Comparison of ENCODE assay signal across 17 cellular contexts in the genomic region with DNA sequence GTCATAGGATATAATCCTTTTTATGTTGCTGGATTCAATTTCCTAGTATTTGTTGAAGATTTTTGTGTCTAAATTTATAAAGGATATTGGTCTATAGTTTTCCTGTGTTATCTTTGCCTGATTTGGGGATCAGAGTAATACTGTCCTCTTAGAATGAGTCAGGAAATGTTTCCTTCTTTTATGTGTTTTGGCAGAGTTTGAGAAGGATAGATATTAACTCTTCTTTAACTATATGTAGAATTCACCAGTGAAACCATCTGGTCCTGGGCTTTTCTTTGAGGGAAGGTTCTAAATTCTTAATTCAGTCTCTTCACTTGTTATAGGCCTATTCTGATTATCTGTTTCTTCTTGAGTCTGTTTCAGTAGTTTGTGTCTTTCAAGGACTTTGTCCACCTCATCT.
DNase-seq lines count a peak whose midpoint lies in the region; ATAC-seq and TF ChIP-seq lines count a peak whose summit lies in the region.
"Had no signal": no experiment of that assay in that cellular context is flagged by ENCODE, and none has a peak within 500 bp of the region (broad histone marks: within the 10 kb centered on the region; RNA-seq: fewer than 3 reads in every experiment).

No MANE protein-coding gene starts in this region.

- DNase-seq in SK-N-SH (no peak), PC-3 (no peak), osteoblast (ENCODE audit: insufficient read length, low spot score, missing footprints) (peak; percentile 10), NCI-H2227 treated with DMSO at 0.1 percent for 48 hours (lab: John Stamatoyannopoulos, UW) (no peak), SIG-M5 treated with dmso at 0.1 percent for 504 hours (lab: John Stamatoyannopoulos, UW; ENCODE audit: unreplicated experiment) (no peak)
- DNase-seq: BE2C; CD4-positive, alpha-beta T cell; CD8-positive, alpha-beta memory T cell; DMS 273 treated with DMSO at 0.1 percent for 48 hours; DMS79; GF-D8; GOT3 had no signal

- no peaks in the 10 kb centered on the region for H3K79me2 ChIP-seq in SK-N-SH (ENCODE audit: insufficient read depth)
- no peaks in the 10 kb centered on the region for H3K79me2 ChIP-seq in PC-3 (ENCODE audit: low read length)
- H3K79me2 ChIP-seq in osteoblast (ENCODE audit: insufficient read depth, low read length): no peaks in the 10 kb centered on the region

- peak overlapping the region; percentile 3; the same call in 1 of the 2 replicates for H2AFZ ChIP-seq in SK-N-SH (ENCODE audit: low read depth)
- H2AFZ ChIP-seq in PC-3 (ENCODE audit: low read length): no peak overlapping the region
- H2AFZ ChIP-seq in osteoblast (ENCODE audit: low read length): no peak overlapping the region

- peaks cover 0 to 6% of the 10 kb centered on the region in 2 experiments; a peak in 2 of 4 replicates for H3K4me1 ChIP-seq in SK-N-SH (ENCODE audit: control insufficient read depth in 1 of 2, insufficient read depth in 2 of 2, low read depth in 1 of 2, low read length in 1 of 2)
- no peaks in the 10 kb centered on the region for H3K4me1 ChIP-seq in PC-3 (ENCODE audit: insufficient read depth, low read length)
- peaks cover 7% of the 10 kb centered on the region for H3K4me1 ChIP-seq in osteoblast (ENCODE audit: insufficient read depth, low read length)
- H3K4me1 ChIP-seq: BE2C; BLaER1 treated with 17β-estradiol and CSF1 and Interleukin-3, amounts not matched to agents 10 nM and 100 nM had no signal

- intact Hi-C loops in PC-3 (cut with micrococcal nuclease): no loop called here

- H3K27me3 ChIP-seq in SK-N-SH (ENCODE audit: insufficient read depth): no peaks in the 10 kb centered on the region
- no peaks in the 10 kb centered on the region for H3K27me3 ChIP-seq in PC-3 (ENCODE audit: low read length)
- no peaks in the 10 kb centered on the region for H3K27me3 ChIP-seq in osteoblast (ENCODE audit: insufficient read depth, low read length)
- H3K27me3 ChIP-seq: BE2C; BLaER1 treated with 17β-estradiol and CSF1 and Interleukin-3, amounts not matched to agents 10 nM and 100 nM had no signal

- peaks cover 5% of the 10 kb centered on the region; the same call in 1 of the 2 replicates for H3K9me3 ChIP-seq in SK-N-SH
- H3K9me3 ChIP-seq in PC-3 (ENCODE audit: low read length): no peaks in the 10 kb centered on the region
- no peaks in the 10 kb centered on the region for H3K9me3 ChIP-seq in osteoblast (ENCODE audit: low read depth, low read length)
- H3K9me3 ChIP-seq: BE2C, HAP-1 had no signal

- no peak for TF ChIP-seq EP300 in SK-N-SH (IDR thresholded peaks at IDR 0.05; ENCODE audit: borderline replicate concordance in 1 of 2, low read depth in 1 of 2, low read length in 1 of 2)

- H3K4me2 ChIP-seq in SK-N-SH: no peak overlapping the region
- no peak overlapping the region for H3K4me2 ChIP-seq in PC-3 (ENCODE audit: low read length)
- H3K4me2 ChIP-seq in osteoblast (ENCODE audit: insufficient read depth, low read length): no peak overlapping the region
- H3K4me2 ChIP-seq: BLaER1 treated with 17β-estradiol and CSF1 and Interleukin-3, amounts not matched to agents 10 nM and 100 nM had no signal

- H3K36me3 ChIP-seq in SK-N-SH (replicated peaks in 1 of 2; ENCODE audit: control insufficient read depth in 1 of 2, insufficient read depth in 2 of 2, low read length in 1 of 2) (peaks cover 0 to 4% of the 10 kb centered on the region in 2 experiments), PC-3 (ENCODE audit: low read depth, low read length) (no peaks in the 10 kb centered on the region), osteoblast (ENCODE audit: insufficient read depth, low read length) (no peaks in the 10 kb centered on the region)
- H3K36me3 ChIP-seq: BE2C; BLaER1 treated with 17β-estradiol and CSF1 and Interleukin-3, amounts not matched to agents 10 nM and 100 nM; HAP-1 had no signal

- TF ChIP-seq RAD21 in SK-N-SH (IDR thresholded peaks at IDR 0.05; ENCODE audit: low read length): no peak

- H3K9me2 ChIP-seq in SK-N-SH (no peaks in the 10 kb centered on the region), PC-3 (replicated peaks; ENCODE audit: low read length) (no peaks in the 10 kb centered on the region)

- TF ChIP-seq CTCF in SK-N-SH (IDR thresholded peaks at IDR 0.05) (no peak), PC-3 (conservative IDR thresholded peaks at IDR 0.05; ENCODE audit: low read depth, low read length) (no peak), osteoblast (IDR thresholded peaks at IDR 0.05; ENCODE audit: extremely low read depth, low read depth, low read length) (no peak)

- ATAC-seq in SK-N-SH treated with all-trans-retinoic acid at 6 μM for 48 hours: no peak
- peak; percentile 57 for ATAC-seq in PC-3
- ATAC-seq in GM19452 (IDR thresholded peaks at IDR 0.05; ENCODE audit: unreplicated experiment): no peak

- peaks cover 13% of the 10 kb centered on the region for H3F3A ChIP-seq in SK-N-SH (replicated peaks; ENCODE audit: insufficient read depth)
- no peaks in the 10 kb centered on the region for H3F3A ChIP-seq in PC-3 (ENCODE audit: low read length, unreplicated experiment)

- H3K9ac ChIP-seq in SK-N-SH (no peak overlapping the region), PC-3 (ENCODE audit: low read length) (no peak overlapping the region)
- H3K9ac ChIP-seq: BLaER1 treated with 17β-estradiol and CSF1 and Interleukin-3, amounts not matched to agents 10 nM and 100 nM had no signal

- POLR2A ChIA-PET in SK-N-SH (lab: Yijun Ruan, JAX) (no interaction called here), PC-3 (lab: Charles Lee; ENCODE audit: unreplicated experiment) (no interaction called here)

- H3K4me3 ChIP-seq in SK-N-SH (ENCODE audit: low read depth in 2 of 2, low read length in 1 of 2) (no peak overlapping the region), PC-3 (ENCODE audit: low read length) (no peak overlapping the region), osteoblast (ENCODE audit: insufficient read depth, low read length) (no peak overlapping the region)
- H3K4me3 ChIP-seq: BLaER1 treated with 17β-estradiol and CSF1 and Interleukin-3, amounts not matched to agents 10 nM and 100 nM; HAP-1 had no signal

- BruUV-seq in PC-3 (replicated peaks; lab: Mats Ljungman, UMichigan): no TSS peak

- no peak overlapping the region for H3K27ac ChIP-seq in SK-N-SH (ENCODE audit: low read depth in 2 of 2, low read length in 1 of 2)
- no peak overlapping the region for H3K27ac ChIP-seq in PC-3 (ENCODE audit: low read length)
- H3K27ac ChIP-seq in osteoblast (ENCODE audit: low read depth, low read length): no peak overlapping the region
- H3K27ac ChIP-seq: 22Rv1; BLaER1 treated with 17β-estradiol and CSF1 and Interleukin-3, amounts not matched to agents 10 nM and 100 nM had no signal

- H4K20me1 ChIP-seq in SK-N-SH (ENCODE audit: insufficient read depth) (no peaks in the 10 kb centered on the region), PC-3 (ENCODE audit: low read length) (no peaks in the 10 kb centered on the region), osteoblast (ENCODE audit: insufficient read depth, low read length) (no peaks in the 10 kb centered on the region)
- H4K20me1 ChIP-seq: BLaER1 treated with 17β-estradiol and CSF1 and Interleukin-3, amounts not matched to agents 10 nM and 100 nM had no signal

- CTCF ChIA-PET in SK-N-SH (lab: Yijun Ruan, JAX): interaction anchor here (0.8 kb wide), 1 partner anchor 179 kb away, joined by 3 read pairs; no protein-coding TSS in a partner anchor
- CTCF ChIA-PET in PC-3 (lab: Charles Lee): no interaction called here

TF ChIP-seq in SK-N-SH, 30 proteins besides CTCF, POLR2A, EP300 and RAD21:
- TF ChIP-seq NFIC (IDR thresholded peaks at IDR 0.05; ENCODE audit: borderline replicate concordance) (no peak), POLR2AphosphoS5 (IDR thresholded peaks at IDR 0.05; ENCODE audit: low read depth, low read length) (no peak)

TF ChIP-seq in SK-N-SH treated with all-trans-retinoic acid at 6 μM for 48 hours, 23 proteins besides CTCF, POLR2A, EP300 and RAD21 (continues in another document):
- TF ChIP-seq, protein P1, sequence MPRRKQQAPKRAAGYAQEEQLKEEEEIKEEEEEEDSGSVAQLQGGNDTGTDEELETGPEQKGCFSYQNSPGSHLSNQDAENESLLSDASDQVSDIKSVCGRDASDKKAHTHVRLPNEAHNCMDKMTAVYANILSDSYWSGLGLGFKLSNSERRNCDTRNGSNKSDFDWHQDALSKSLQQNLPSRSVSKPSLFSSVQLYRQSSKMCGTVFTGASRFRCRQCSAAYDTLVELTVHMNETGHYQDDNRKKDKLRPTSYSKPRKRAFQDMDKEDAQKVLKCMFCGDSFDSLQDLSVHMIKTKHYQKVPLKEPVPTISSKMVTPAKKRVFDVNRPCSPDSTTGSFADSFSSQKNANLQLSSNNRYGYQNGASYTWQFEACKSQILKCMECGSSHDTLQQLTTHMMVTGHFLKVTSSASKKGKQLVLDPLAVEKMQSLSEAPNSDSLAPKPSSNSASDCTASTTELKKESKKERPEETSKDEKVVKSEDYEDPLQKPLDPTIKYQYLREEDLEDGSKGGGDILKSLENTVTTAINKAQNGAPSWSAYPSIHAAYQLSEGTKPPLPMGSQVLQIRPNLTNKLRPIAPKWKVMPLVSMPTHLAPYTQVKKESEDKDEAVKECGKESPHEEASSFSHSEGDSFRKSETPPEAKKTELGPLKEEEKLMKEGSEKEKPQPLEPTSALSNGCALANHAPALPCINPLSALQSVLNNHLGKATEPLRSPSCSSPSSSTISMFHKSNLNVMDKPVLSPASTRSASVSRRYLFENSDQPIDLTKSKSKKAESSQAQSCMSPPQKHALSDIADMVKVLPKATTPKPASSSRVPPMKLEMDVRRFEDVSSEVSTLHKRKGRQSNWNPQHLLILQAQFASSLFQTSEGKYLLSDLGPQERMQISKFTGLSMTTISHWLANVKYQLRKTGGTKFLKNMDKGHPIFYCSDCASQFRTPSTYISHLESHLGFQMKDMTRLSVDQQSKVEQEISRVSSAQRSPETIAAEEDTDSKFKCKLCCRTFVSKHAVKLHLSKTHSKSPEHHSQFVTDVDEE (CRISPR knock-in tag; IDR thresholded peaks at IDR 0.05): no peak
- TF ChIP-seq CSDC2 (CRISPR knock-in tag; IDR thresholded peaks at IDR 0.05): no peak
- TF ChIP-seq ZNF565 (CRISPR knock-in tag; conservative IDR thresholded peaks at IDR 0.05; ENCODE audit: low read depth): no peak
- TF ChIP-seq CSRNP3 (CRISPR knock-in tag; IDR thresholded peaks at IDR 0.05): no peak
